ENCODE assay signal across 8 cellular contexts in genomic region chr19:55641376-55642152, GRCh38. TPM values are rescaled to one million over a fixed set of nuclear protein-coding genes. Genes with fewer than 3 reads are reported as not detected.
A peak's percentile ranks its signal among the peaks of the same experiment; 100 is the strongest.
DNase-seq lines count a peak whose midpoint lies in the region; ATAC-seq and TF ChIP-seq lines count a peak whose summit lies in the region.

No MANE protein-coding gene starts in this region.

- H3K9ac ChIP-seq in GM23248 = peak overlapping the region; percentile 87

- H3K9me2 ChIP-seq in GM23248 (ENCODE audit: insufficient read depth) = no peaks in the 10 kb centered on the region

- H4K20me1 ChIP-seq in GM23248 (ENCODE audit: insufficient read depth) = no peaks in the 10 kb centered on the region

- TF ChIP-seq CTCF in AG10803 (conservative IDR thresholded peaks at IDR 0.05; ENCODE audit: low read length) = no peak
- TF ChIP-seq CTCF in dorsolateral prefrontal cortex (IDR thresholded peaks at IDR 0.05 in 54 of 56, conservative IDR thresholded peaks at IDR 0.05 in 2 of 56; ENCODE audit: low read depth in 1 of 56, partially characterized antibody in 56 of 56) = no peak
- TF ChIP-seq CTCF in mucosa of descending colon (IDR thresholded peaks at IDR 0.05) = no peak

- peak overlapping the region; percentile 64 for H2AFZ ChIP-seq in GM23248

- H3K4me2 ChIP-seq in GM23248 (ENCODE audit: unreplicated experiment) = peak overlapping the region; percentile 90

- H3K4me1 ChIP-seq in GM23248 (ENCODE audit: insufficient read depth) (peaks cover 19% of the 10 kb centered on the region), SJSA1 (replicated peaks) (peaks cover 39% of the 10 kb centered on the region), mucosa of descending colon (ENCODE audit: low read depth) (peaks cover 31% of the 10 kb centered on the region), urinary bladder (ENCODE audit: insufficient read depth) (peaks cover 2% of the 10 kb centered on the region)

- no peaks in the 10 kb centered on the region for H3K27me3 ChIP-seq in GM23248 (replicated peaks; ENCODE audit: insufficient read depth)
- H3K27me3 ChIP-seq in SJSA1 (replicated peaks) = no peaks in the 10 kb centered on the region
- H3K27me3 ChIP-seq in dorsolateral prefrontal cortex = no peaks in the 10 kb centered on the region

- DNase-seq in AG10803 (ENCODE audit: low read depth) (no peak), GM23248 (peak; percentile 61), SJSA1 (ENCODE audit: low read depth in 1 of 2, low spot score in 2 of 2) (no peak), dorsolateral prefrontal cortex (no peak), mucosa of descending colon (peak in 1 of 3 donors; percentile 41), AML-193 (lab: John Stamatoyannopoulos, UW) (no peak)

- H3K4me3 ChIP-seq in AG10803 (ENCODE audit: low read length) = peak overlapping the region; percentile 70
- H3K4me3 ChIP-seq in GM23248 = peak overlapping the region; percentile 87
- peak overlapping the region; percentile 63 for H3K4me3 ChIP-seq in SJSA1
- H3K4me3 ChIP-seq in dorsolateral prefrontal cortex = peak overlapping the region; percentile 46 to 91 (median 77)
- H3K4me3 ChIP-seq in mucosa of descending colon = peak overlapping the region; percentile 46
- peak overlapping the region; percentile 94 for H3K4me3 ChIP-seq in urinary bladder (ENCODE audit: low read depth, low read length)

- intact Hi-C loops in dorsolateral prefrontal cortex (cut with DNase I) = no loop called here
- intact Hi-C loops in mucosa of descending colon (cut with DNase I, micrococcal nuclease) = no loop called here

- peak overlapping the region; percentile 80 for H3K27ac ChIP-seq in GM23248
- H3K27ac ChIP-seq in SJSA1 = peak overlapping the region; percentile 73
- H3K27ac ChIP-seq in dorsolateral prefrontal cortex = peak overlapping the region in 58 of 59 donors; percentile 15 to 94 (median 88)
- peak overlapping the region; percentile 87 for H3K27ac ChIP-seq in urinary bladder (ENCODE audit: low read depth)

- WGBS in GM23248 (ENCODE audit: low coverage in 1 of 2, low lambda C conversion rate in 2 of 2, missing lambda C conversion rate in 2 of 2), 2 experiments = 1% methylated on average over 14 to 31 of the region's 31 CpGs
- WGBS in urinary bladder = under 1% methylated on average over 31 of the region's 31 CpGs

- ATAC-seq in mucosa of descending colon (peak; percentile 0), GM21825 (IDR thresholded peaks at IDR 0.05; ENCODE audit: unreplicated experiment) (no peak)

- H3K79me2 ChIP-seq in GM23248 (ENCODE audit: insufficient read depth) = peaks cover 69% of the 10 kb centered on the region

- peaks cover 10% of the 10 kb centered on the region; the same call in 1 of the 2 replicates for H3K36me3 ChIP-seq in GM23248 (ENCODE audit: low read depth)
- H3K36me3 ChIP-seq in SJSA1 = peaks cover 44% of the 10 kb centered on the region
- no peaks in the 10 kb centered on the region for H3K36me3 ChIP-seq in mucosa of descending colon (ENCODE audit: low read depth)
- H3K36me3 ChIP-seq in urinary bladder (ENCODE audit: insufficient read depth) = no peaks in the 10 kb centered on the region

- in situ Hi-C loops in GM23248 (cut with MboI) = loop anchor here (25.0 kb wide), 1 partner anchor 504 kb away; the partner anchor contains the start of gene TNNT1

- H3F3A ChIP-seq in GM23248 (ENCODE audit: insufficient read depth) = peaks cover 35% of the 10 kb centered on the region

- H3K9me3 ChIP-seq in GM23248 (ENCODE audit: low read depth) = no peaks in the 10 kb centered on the region
- H3K9me3 ChIP-seq in SJSA1 (replicated peaks) = no peaks in the 10 kb centered on the region
- no peaks in the 10 kb centered on the region for H3K9me3 ChIP-seq in mucosa of descending colon

RNA-seq across cellular contexts. Expression of gene ZNF580, which starts 0.8 kb away (rescaled TPM):
- total RNA-seq in GM23248 (2014; rRNA removed; shearing (Covaris generic)) = 7.0 and 11.7 TPM in 2 replicates
- polyA plus RNA-seq in GM23248 (2016; fragmentation: Nextera tagmentation; extraction: Ambion mirVana) (43.1 and 44.0 TPM in 2 replicates), urinary bladder (49.0 TPM)
- 6.5 and 6.9 TPM in 2 replicates for total RNA-seq in SJSA1 (2014; rRNA removed; shearing (Covaris generic))
- total RNA-seq in dorsolateral prefrontal cortex (10 to 100 TPM; 28.3 to 56.4 (median 40.1) TPM), mucosa of descending colon (10 to 100 TPM; 29.6 to 46.0 (median 31.6) TPM), urinary bladder (4.1 TPM)

RNA-seq across cellular contexts. Expression of gene ZNF581, which starts 1.9 kb away (rescaled TPM):
- 8.5 and 12.1 TPM in 2 replicates for total RNA-seq in GM23248 (2014; rRNA removed; shearing (Covaris generic))
- polyA plus RNA-seq in GM23248 (2016; fragmentation: Nextera tagmentation; extraction: Ambion mirVana) (17.6 and 20.6 TPM in 2 replicates), urinary bladder (21.8 TPM)
- total RNA-seq in SJSA1 (2014; rRNA removed; shearing (Covaris generic)) = 5.5 and 10.1 TPM in 2 replicates
- total RNA-seq in dorsolateral prefrontal cortex (10 to 100 TPM in 48 of 120 experiments, 1 to 10 TPM in 72; 5.2 to 15.2 (median 9.6) TPM), mucosa of descending colon (10 to 100 TPM; 15.2 to 22.5 (median 20.1) TPM), urinary bladder (6.5 TPM)

RNA-seq across cellular contexts. Expression of gene CCDC106, which starts 6.4 kb away (rescaled TPM):
- 11.3 and 12.0 TPM in 2 replicates for total RNA-seq in GM23248 (2014; rRNA removed; shearing (Covaris generic))
- 15.2 and 15.3 TPM in 2 replicates for polyA plus RNA-seq in GM23248 (2016; fragmentation: Nextera tagmentation; extraction: Ambion mirVana)
- 3.5 and 6.0 TPM in 2 replicates for total RNA-seq in SJSA1 (2014; rRNA removed; shearing (Covaris generic))
- 10 to 100 TPM; 20.1 to 58.1 (median 36.1) TPM for total RNA-seq in dorsolateral prefrontal cortex
- 10 to 100 TPM in 1 of 3 donors, 1 to 10 TPM in 2; 5.5 to 14.8 (median 6.3) TPM for total RNA-seq in mucosa of descending colon
- total RNA-seq in urinary bladder = 4.1 TPM
- polyA plus RNA-seq in urinary bladder = 17.7 TPM

RNA-seq across cellular contexts. Expression of gene U2AF2, which starts 13.3 kb away (rescaled TPM):
- total RNA-seq in GM23248 (2014; rRNA removed; shearing (Covaris generic)) = 128 and 150 TPM in 2 replicates
- polyA plus RNA-seq in GM23248 (2016; fragmentation: Nextera tagmentation; extraction: Ambion mirVana) = 19.3 and 22.4 TPM in 2 replicates
- total RNA-seq in SJSA1 (2014; rRNA removed; shearing (Covaris generic)) = 137 and 183 TPM in 2 replicates
- 100 to 1,000 TPM in 114 of 120 experiments, 10 to 100 TPM in 6; 93.5 to 161 (median 125) TPM for total RNA-seq in dorsolateral prefrontal cortex
- total RNA-seq in mucosa of descending colon = 100 to 1,000 TPM; 162 to 194 (median 163) TPM
- 44.6 TPM for total RNA-seq in urinary bladder
- polyA plus RNA-seq in urinary bladder = 129 TPM

RNA-seq across cellular contexts. Expression of gene ZNF784, which starts 17.2 kb away (rescaled TPM):
- total RNA-seq in GM23248 (2014; rRNA removed; shearing (Covaris generic)) = 3.0 and 4.2 TPM in 2 replicates
- 1.2 and 1.3 TPM in 2 replicates for polyA plus RNA-seq in GM23248 (2016; fragmentation: Nextera tagmentation; extraction: Ambion mirVana)
- 4.7 and 10.2 TPM in 2 replicates for total RNA-seq in SJSA1 (2014; rRNA removed; shearing (Covaris generic))
- total RNA-seq in dorsolateral prefrontal cortex = 1 to 10 TPM; 2.2 to 7.7 (median 4.4) TPM
- total RNA-seq in mucosa of descending colon = 10 to 100 TPM in 2 of 3 donors, 1 to 10 TPM in 1; 8.7 to 13.8 (median 10.1) TPM
- 4.7 TPM for total RNA-seq in urinary bladder
- polyA plus RNA-seq in urinary bladder = 9.7 TPM
